Comparison of ENCODE assay signal across 9 cellular contexts in genomic region chr11:33946930-33947329, GRCh38. TPM values are rescaled to one million over a fixed set of nuclear protein-coding genes. Genes with fewer than 3 reads are reported as not detected.
"Had no signal": no experiment of that assay in that cellular context is flagged by ENCODE, and none has a peak within 500 bp of the region (broad histone marks: within the 10 kb centered on the region; RNA-seq: fewer than 3 reads in every experiment).

No MANE protein-coding gene starts in this region.

- FAIRE-seq: G401.6, GM12878, GM12891, GM12892, GM18507, GM19239 had no signal

- H3K4me3 ChIP-seq: GM12878 had no signal

- DNase-seq: GDM1, GF-D8 had no signal

- ATAC-seq: GM12878 had no signal

RNA-seq across cellular contexts. Expression of gene LMO2, which starts 55.1 kb away (rescaled TPM):
- total RNA-seq: G401 had no signal
